In the genomic region with DNA sequence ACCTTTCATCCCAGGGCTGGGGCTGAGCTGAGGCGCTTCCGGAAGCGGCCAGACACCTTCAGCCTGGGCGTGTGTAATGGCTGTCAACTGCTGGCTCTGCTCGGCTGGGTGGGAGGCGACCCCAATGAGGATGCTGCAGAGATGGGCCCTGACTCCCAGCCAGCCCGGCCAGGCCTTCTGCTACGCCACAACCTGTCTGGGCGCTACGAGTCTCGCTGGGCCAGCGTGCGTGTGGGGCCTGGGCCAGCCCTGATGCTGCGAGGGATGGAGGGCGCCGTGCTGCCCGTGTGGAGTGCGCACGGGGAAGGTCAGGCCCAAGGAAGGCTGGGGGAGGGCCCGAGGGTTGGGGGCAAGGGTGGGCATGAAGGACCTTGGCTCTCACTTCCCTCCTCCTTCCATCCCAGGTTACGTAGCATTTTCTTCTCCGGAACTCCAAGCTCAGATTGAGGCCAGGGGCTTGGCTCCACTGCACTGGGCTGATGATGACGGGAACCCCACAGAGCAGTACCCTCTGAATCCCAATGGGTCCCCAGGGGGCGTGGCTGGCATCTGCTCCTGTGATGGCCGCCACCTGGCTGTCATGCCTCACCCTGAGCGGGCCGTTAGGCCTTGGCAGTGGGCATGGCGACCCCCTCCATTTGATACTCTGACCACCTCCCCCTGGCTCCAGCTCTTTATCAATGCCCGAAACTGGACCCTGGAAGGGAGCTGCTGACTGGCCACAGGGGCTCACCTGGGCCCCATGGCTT, we compare ENCODE assay signal across 36 cellular contexts. TPM values are rescaled to one million over a fixed set of nuclear protein-coding genes. Genes with fewer than 3 reads are reported as not detected.
"Had no signal": no experiment of that assay in that cellular context is flagged by ENCODE, and none has a peak within 500 bp of the region (broad histone marks: within the 10 kb centered on the region; RNA-seq: fewer than 3 reads in every experiment).

No MANE protein-coding gene starts in this region.

- H3K27me3 ChIP-seq: MG63, SJSA1 had no signal

- H3K4me1 Mint-ChIP-seq: activated CD4-positive, alpha-beta T cell treated with anti-CD3 and anti-CD28 coated beads for 36 hours; activated CD4-positive, alpha-beta T cell treated with anti-CD3 and anti-CD28 coated beads, Interleukin-2, amount 10 ng/mL, durations not matched to agents 7 days and 5 days; activated CD8-positive, alpha-beta memory T cell treated with anti-CD3 and anti-CD28 coated beads, Interleukin-2, amount 10 ng/mL, durations not matched to agents 7 days and 5 days; activated naive CD4-positive, alpha-beta T cell treated with anti-CD3 and anti-CD28 coated beads, Interleukin-2, amount 10 ng/mL, durations not matched to agents 7 days and 5 days; activated naive CD8-positive, alpha-beta T cell treated with anti-CD3 and anti-CD28 coated beads, Interleukin-2, amount 50 U/mL, for 24 hours; brain; WTC11 had no signal

- DNase-seq: activated CD4-positive, alpha-beta T cell treated with anti-CD3 and anti-CD28 coated beads for 36 hours; activated CD4-positive, alpha-beta T cell treated with anti-CD3 and anti-CD28 coated beads, Interleukin-2, amount 10 ng/mL, durations not matched to agents 7 days and 5 days; activated CD4-positive, alpha-beta T cell treated with anti-CD3 and anti-CD28 coated beads, Interleukin-2, amount 50 U/mL, for 48 hours; activated CD8-positive, alpha-beta memory T cell treated with anti-CD3 and anti-CD28 coated beads for 24 hours; activated CD8-positive, alpha-beta memory T cell treated with anti-CD3 and anti-CD28 coated beads, Interleukin-2, amount 10 ng/mL, durations not matched to agents 7 days and 5 days; activated CD8-positive, alpha-beta memory T cell treated with anti-CD3 and anti-CD28 coated beads, Interleukin-2, amount 50 U/mL, for 48 hours; activated effector memory CD4-positive, alpha-beta T cell treated with Interleukin-2 at 50 U/mL for 16 hours; activated naive CD4-positive, alpha-beta T cell treated with anti-CD3 and anti-CD28 coated beads, Interleukin-2, amount 10 ng/mL, durations not matched to agents 7 days and 5 days; activated naive CD8-positive, alpha-beta T cell treated with anti-CD3 and anti-CD28 coated beads, Interleukin-2, amount 50 U/mL, for 24 hours; activated T-cell treated with anti-CD3 and anti-CD28 coated beads, Interleukin-2, amount 50 U/mL, for 48 hours; anterior cingulate cortex; caudate nucleus; cerebellar nuclear complex; Kasumi-1; MG63; NCI-H1048; NCI-H1105 treated with DMSO at 0.1 percent for 48 hours; NCI-H1436; NCI-H1694; NCI-H1930; NCI-H2081 treated with DMSO at 0.1 percent for 48 hours; NCI-H345; NCI-H524 treated with DMSO at 0.1 percent for 48 hours; SHP77 treated with DMSO at 0.1 percent for 48 hours; SK-N-SH had no signal

- H3K27ac Mint-ChIP-seq: activated CD4-positive, alpha-beta T cell treated with anti-CD3 and anti-CD28 coated beads for 36 hours; activated CD4-positive, alpha-beta T cell treated with anti-CD3 and anti-CD28 coated beads, Interleukin-2, amount 10 ng/mL, durations not matched to agents 7 days and 5 days; activated CD8-positive, alpha-beta memory T cell treated with anti-CD3 and anti-CD28 coated beads, Interleukin-2, amount 10 ng/mL, durations not matched to agents 7 days and 5 days; activated naive CD4-positive, alpha-beta T cell treated with anti-CD3 and anti-CD28 coated beads, Interleukin-2, amount 10 ng/mL, durations not matched to agents 7 days and 5 days; activated naive CD8-positive, alpha-beta T cell; activated naive CD8-positive, alpha-beta T cell treated with anti-CD3 and anti-CD28 coated beads, Interleukin-2, amount 50 U/mL, for 24 hours; brain; T-helper 1 cell treated with Interleukin-12 subunit alpha and Interleukin-12 subunit beta and Interleukin-4 antibody, amounts not matched to agents 30 μg/mL and 1 μg/mL, for 36 hours; T-helper 2 cell treated with Interferon-gamma antibody and Interleukin-4, amounts not matched to agents 5 μg/mL and 100 μg/mL, for 36 hours; WTC11 had no signal

- H3K27me3 Mint-ChIP-seq: activated CD4-positive, alpha-beta T cell treated with anti-CD3 and anti-CD28 coated beads for 36 hours; activated CD4-positive, alpha-beta T cell treated with anti-CD3 and anti-CD28 coated beads, Interleukin-2, amount 10 ng/mL, durations not matched to agents 7 days and 5 days; activated CD8-positive, alpha-beta memory T cell treated with anti-CD3 and anti-CD28 coated beads, Interleukin-2, amount 10 ng/mL, durations not matched to agents 7 days and 5 days; activated naive CD4-positive, alpha-beta T cell treated with anti-CD3 and anti-CD28 coated beads, Interleukin-2, amount 10 ng/mL, durations not matched to agents 7 days and 5 days; activated naive CD8-positive, alpha-beta T cell; activated naive CD8-positive, alpha-beta T cell treated with anti-CD3 and anti-CD28 coated beads, Interleukin-2, amount 50 U/mL, for 24 hours; brain had no signal

- H3K9me2 ChIP-seq: SK-N-SH had no signal

- H3K4me3 Mint-ChIP-seq: activated CD4-positive, alpha-beta T cell treated with anti-CD3 and anti-CD28 coated beads for 36 hours; activated CD4-positive, alpha-beta T cell treated with anti-CD3 and anti-CD28 coated beads, Interleukin-2, amount 10 ng/mL, durations not matched to agents 7 days and 5 days; activated CD8-positive, alpha-beta memory T cell treated with anti-CD3 and anti-CD28 coated beads, Interleukin-2, amount 10 ng/mL, durations not matched to agents 7 days and 5 days; activated naive CD4-positive, alpha-beta T cell treated with anti-CD3 and anti-CD28 coated beads, Interleukin-2, amount 10 ng/mL, durations not matched to agents 7 days and 5 days; activated naive CD8-positive, alpha-beta T cell; activated naive CD8-positive, alpha-beta T cell treated with anti-CD3 and anti-CD28 coated beads, Interleukin-2, amount 50 U/mL, for 24 hours; brain; T-helper 1 cell treated with Interleukin-12 subunit alpha and Interleukin-12 subunit beta and Interleukin-4 antibody, amounts not matched to agents 30 μg/mL and 1 μg/mL, for 36 hours; T-helper 2 cell treated with Interferon-gamma antibody and Interleukin-4, amounts not matched to agents 5 μg/mL and 100 μg/mL, for 36 hours; WTC11 had no signal

- H3K27ac ChIP-seq: SJSA1 had no signal

- H3K4me1 ChIP-seq: SJSA1 had no signal

- H3K9ac ChIP-seq: SK-N-SH had no signal

- H3K4me3 ChIP-seq: MG63, SJSA1 had no signal

- H3K9me3 ChIP-seq: MG63, SJSA1, SK-N-SH had no signal

- ATAC-seq: activated CD4-positive, alpha-beta T cell treated with anti-CD3 and anti-CD28 coated beads for 36 hours; activated CD4-positive, CD25-positive, alpha-beta regulatory T cell treated with anti-CD3 and anti-CD28 coated beads, Interleukin-2, amount 50 U/mL, for 24 hours; activated CD8-positive, alpha-beta memory T cell treated with anti-CD3 and anti-CD28 coated beads, Interleukin-2, amount 10 ng/mL, durations not matched to agents 7 days and 5 days; activated naive CD8-positive, alpha-beta T cell treated with anti-CD3 and anti-CD28 coated beads, Interleukin-2, amount 50 U/mL, for 24 hours; Panc1; WTC11 had no signal

- H3K4me2 ChIP-seq: SK-N-SH had no signal

- H3K9me3 Mint-ChIP-seq: activated CD4-positive, alpha-beta T cell treated with anti-CD3 and anti-CD28 coated beads, Interleukin-2, amount 10 ng/mL, durations not matched to agents 7 days and 5 days; activated naive CD4-positive, alpha-beta T cell treated with anti-CD3 and anti-CD28 coated beads, Interleukin-2, amount 10 ng/mL, durations not matched to agents 7 days and 5 days; activated naive CD8-positive, alpha-beta T cell treated with anti-CD3 and anti-CD28 coated beads, Interleukin-2, amount 50 U/mL, for 24 hours; brain; T-helper 1 cell treated with Interleukin-12 subunit alpha and Interleukin-12 subunit beta and Interleukin-4 antibody, amounts not matched to agents 30 μg/mL and 1 μg/mL, for 36 hours; T-helper 2 cell treated with Interferon-gamma antibody and Interleukin-4, amounts not matched to agents 5 μg/mL and 100 μg/mL, for 36 hours; WTC11 had no signal

RNA-seq across cellular contexts. Expression of gene ARHGEF15, which starts 41.3 kb away (rescaled TPM):
- total RNA-seq: activated CD4-positive, alpha-beta T cell treated with anti-CD3 and anti-CD28 coated beads for 36 hours; activated CD4-positive, alpha-beta T cell treated with anti-CD3 and anti-CD28 coated beads, Interleukin-2, amount 10 ng/mL, durations not matched to agents 7 days and 5 days; activated CD8-positive, alpha-beta memory T cell treated with anti-CD3 and anti-CD28 coated beads, Interleukin-2, amount 10 ng/mL, durations not matched to agents 7 days and 5 days; bronchial epithelial cell; NCI-H460; RPMI7951; SJSA1 had no signal
- polyA plus RNA-seq: SK-N-SH had no signal
